21 cellular contexts compared by ENCODE assay signal in genomic region chr16:4455081-4455480, GRCh38. TPM values are rescaled to one million over a fixed set of nuclear protein-coding genes. Genes with fewer than 3 reads are reported as not detected.
DNase-seq lines count a peak whose midpoint lies in the region; ATAC-seq, FAIRE-seq and TF ChIP-seq lines count a peak whose summit lies in the region.
"Had no signal": no experiment of that assay in that cellular context is flagged by ENCODE, and none has a peak within 500 bp of the region (broad histone marks: within the 10 kb centered on the region; RNA-seq: fewer than 3 reads in every experiment).

No MANE protein-coding gene starts in this region.

- peak overlapping the region; percentile 8 for H3K18ac ChIP-seq in neuronal stem cell (ENCODE audit: low read length)

- H3K4me2 ChIP-seq in K562 (ENCODE audit: insufficient read depth, low read length) = no peak overlapping the region
- no peak overlapping the region for H3K4me2 ChIP-seq in neuronal stem cell (ENCODE audit: insufficient read depth, low read length, poor library complexity, severe bottlenecking)
- H3K4me2 ChIP-seq: A549; BLaER1 treated with 17β-estradiol and CSF1 and Interleukin-3, amounts not matched to agents 10 nM and 100 nM had no signal

- H2BK15ac ChIP-seq in neuronal stem cell (ENCODE audit: low read length) = no peak overlapping the region

- TF ChIP-seq CTCF in HEK293 (tag by site-specific recombination; IDR thresholded peaks at IDR 0.05) = no peak
- TF ChIP-seq CTCF in K562 (IDR thresholded peaks at IDR 0.05 in 2 of 3, conservative IDR thresholded peaks at IDR 0.05 in 1 of 3; ENCODE audit: insufficient read depth in 2 of 3, low read depth in 1 of 3, low read length in 3 of 3) = no peak

- H4K91ac ChIP-seq in neuronal stem cell (ENCODE audit: low read depth, low read length, poor library complexity) = no peak overlapping the region

- CTCF ChIA-PET in activated CD4-positive, alpha-beta T cell treated with anti-CD3 and anti-CD28 coated beads, Interleukin-2, amount 10 ng/mL, durations not matched to agents 7 days and 5 days (lab: Charles Lee) = no interaction called here
- CTCF ChIA-PET in HEK293 (lab: Yijun Ruan, JAX) = no interaction called here
- CTCF ChIA-PET in K562 (lab: Yijun Ruan, JAX; ENCODE audit: low intra/inter-chr PET ratio) = no interaction called here
- CTCF ChIA-PET in activated CD4-positive, alpha-beta memory T cell treated with anti-CD3 and anti-CD28 coated beads for 36 hours (lab: Charles Lee) = no interaction called here

- H3K4me1 ChIP-seq in HEK293 (ENCODE audit: control insufficient read depth, insufficient read depth, low read length) = no peaks in the 10 kb centered on the region
- H3K4me1 ChIP-seq in K562 (replicated peaks in 1 of 2; ENCODE audit: control insufficient read depth in 2 of 2, insufficient read depth in 2 of 2, low read length in 2 of 2) = peaks cover 6% of the 10 kb centered on the region in 2 experiments; a peak in 2 of 5 replicates
- H3K4me1 ChIP-seq in neuronal stem cell (ENCODE audit: control insufficient read depth in 2 of 2, insufficient read depth in 1 of 2, low read depth in 1 of 2, low read length in 2 of 2) = peaks cover 0 to 2% of the 10 kb centered on the region in 2 donors
- H3K4me1 ChIP-seq: HAP-1 had no signal

- H2BK5ac ChIP-seq in neuronal stem cell (ENCODE audit: low read length) = no peak overlapping the region

- no peak overlapping the region for H3K4me3 Mint-ChIP-seq in activated CD4-positive, alpha-beta T cell treated with anti-CD3 and anti-CD28 coated beads, Interleukin-2, amount 10 ng/mL, durations not matched to agents 7 days and 5 days
- no peak overlapping the region for H3K4me3 Mint-ChIP-seq in activated CD4-positive, alpha-beta memory T cell treated with anti-CD3 and anti-CD28 coated beads for 36 hours
- H3K4me3 Mint-ChIP-seq: B cell; CD8-positive, alpha-beta T cell had no signal

- no peaks in the 10 kb centered on the region for H3K9me3 ChIP-seq in HEK293 (ENCODE audit: control insufficient read depth, insufficient read depth, low read depth, low read length)
- no peaks in the 10 kb centered on the region for H3K9me3 ChIP-seq in K562 (replicated peaks; ENCODE audit: control insufficient read depth, insufficient read depth, low read depth, low read length)
- H3K9me3 ChIP-seq in neuronal stem cell (replicated peaks in 1 of 2; ENCODE audit: control insufficient read depth in 2 of 2, insufficient read depth in 1 of 2, low read depth in 1 of 2, low read length in 2 of 2) = no peaks in the 10 kb centered on the region
- H3K9me3 ChIP-seq: A549; BLaER1 treated with 17β-estradiol and CSF1 and Interleukin-3, amounts not matched to agents 10 nM and 100 nM; HAP-1 had no signal

- H2AK5ac ChIP-seq in neuronal stem cell (ENCODE audit: low read depth, low read length) = no peak overlapping the region

- no peaks in the 10 kb centered on the region for H3K27me3 Mint-ChIP-seq in activated CD4-positive, alpha-beta T cell treated with anti-CD3 and anti-CD28 coated beads, Interleukin-2, amount 10 ng/mL, durations not matched to agents 7 days and 5 days
- no peaks in the 10 kb centered on the region for H3K27me3 Mint-ChIP-seq in activated CD4-positive, alpha-beta memory T cell treated with anti-CD3 and anti-CD28 coated beads for 36 hours
- H3K27me3 Mint-ChIP-seq: B cell had no signal

- H3K4me1 Mint-ChIP-seq in activated CD4-positive, alpha-beta T cell treated with anti-CD3 and anti-CD28 coated beads, Interleukin-2, amount 10 ng/mL, durations not matched to agents 7 days and 5 days = peaks cover 12% of the 10 kb centered on the region
- peaks cover 6% of the 10 kb centered on the region for H3K4me1 Mint-ChIP-seq in activated CD4-positive, alpha-beta memory T cell treated with anti-CD3 and anti-CD28 coated beads for 36 hours (ENCODE audit: low read depth)
- H3K4me1 Mint-ChIP-seq: B cell had no signal

- H2BK120ac ChIP-seq in neuronal stem cell (ENCODE audit: low read depth, low read length) = no peak overlapping the region

- TF ChIP-seq RAD21 in K562 (CRISPR knock-in tag; conservative IDR thresholded peaks at IDR 0.05 in 1 of 2, IDR thresholded peaks at IDR 0.05 in 1 of 2) = no peak

- WGBS in K562 (ENCODE audit: insufficient coverage, low coverage, missing lambda C conversion rate) = 95% methylated on average over 13 of the region's 14 CpGs
- no CpG with 5 or more reads among the region's 14 CpGs for WGBS in neuronal stem cell (ENCODE audit: extremely low coverage in 2 of 2, insufficient read length in 2 of 2, insufficient replicate concordance in 1 of 2), 2 donors

- FAIRE-seq in K562 (lab: Jason Lieb, UNC) = no peak
- FAIRE-seq: A549, GM12878 had no signal

- peaks cover 32% of the 10 kb centered on the region for H3K36me3 Mint-ChIP-seq in activated CD4-positive, alpha-beta T cell treated with anti-CD3 and anti-CD28 coated beads, Interleukin-2, amount 10 ng/mL, durations not matched to agents 7 days and 5 days (ENCODE audit: low read depth)
- H3K36me3 Mint-ChIP-seq in activated CD4-positive, alpha-beta memory T cell treated with anti-CD3 and anti-CD28 coated beads for 36 hours = peaks cover 30% of the 10 kb centered on the region

- no peaks in the 10 kb centered on the region for H4K20me1 ChIP-seq in K562 (replicated peaks; ENCODE audit: control insufficient read depth, insufficient read depth, low read length)

- ATAC-seq in K562 = no peak
- ATAC-seq: CD8-positive, alpha-beta T cell; GM12878 had no signal

- in situ Hi-C loops in K562 (cut with MboI) = no loop called here

- no peak overlapping the region for H3K4me3 ChIP-seq in HEK293 (ENCODE audit: low read depth, low read length)
- no peak overlapping the region for H3K4me3 ChIP-seq in K562
- H3K4me3 ChIP-seq in neuronal stem cell (ENCODE audit: low read length in 2 of 2) = peak overlapping the region in 1 of 2 donors; percentile 35
- H3K4me3 ChIP-seq: A549; BLaER1 treated with 17β-estradiol and CSF1 and Interleukin-3, amounts not matched to agents 10 nM and 100 nM; GM12878; HAP-1 had no signal

- no peaks in the 10 kb centered on the region for H3K9me1 ChIP-seq in K562 (ENCODE audit: control insufficient read depth, insufficient read depth, low read length)

- TF ChIP-seq EP300 in K562 (IDR thresholded peaks at IDR 0.05; ENCODE audit: low read length) = no peak

- H3K14ac ChIP-seq in neuronal stem cell (ENCODE audit: low read length) = no peak overlapping the region

- H3K36me3 ChIP-seq in HEK293 (ENCODE audit: control insufficient read depth in 2 of 2, insufficient read depth in 1 of 2, low read length in 2 of 2) (peaks cover 6 to 86% of the 10 kb centered on the region in 2 experiments; a peak in 2 of 3 replicates), K562 (ENCODE audit: control insufficient read depth, insufficient read depth, low read length) (peaks cover 81% of the 10 kb centered on the region), neuronal stem cell (replicated peaks in 1 of 2; ENCODE audit: control insufficient read depth in 2 of 2, insufficient read depth in 2 of 2, low read length in 2 of 2) (peaks cover 25 to 91% of the 10 kb centered on the region in 2 donors)

- POLR2A ChIA-PET in activated CD4-positive, alpha-beta T cell treated with anti-CD3 and anti-CD28 coated beads, Interleukin-2, amount 10 ng/mL, durations not matched to agents 7 days and 5 days (lab: Charles Lee) = no interaction called here
- POLR2A ChIA-PET in HEK293 (lab: Yijun Ruan, JAX) (no interaction called here), K562 (lab: Yijun Ruan, JAX) (interaction anchor here (0.6 to 2.6 kb wide), 3 partner anchors 8 to 183 kb away, joined by 3 to 9 read pairs (median 3); no protein-coding TSS in a partner anchor)
- POLR2A ChIA-PET in activated CD4-positive, alpha-beta memory T cell treated with anti-CD3 and anti-CD28 coated beads for 36 hours (lab: Charles Lee) = no interaction called here

- H3K27ac ChIP-seq in HEK293 (ENCODE audit: extremely low read depth, low read depth, low read length) = no peak overlapping the region
- H3K27ac ChIP-seq in K562 (ENCODE audit: extremely low read depth, low read depth, low read length) = no peak overlapping the region
- no peak overlapping the region for H3K27ac ChIP-seq in neuronal stem cell (replicated peaks; ENCODE audit: low read length)
- H3K27ac ChIP-seq: 22Rv1, A549, HL-60 had no signal

- H3K9me3 Mint-ChIP-seq in activated CD4-positive, alpha-beta T cell treated with anti-CD3 and anti-CD28 coated beads, Interleukin-2, amount 10 ng/mL, durations not matched to agents 7 days and 5 days = no peaks in the 10 kb centered on the region
- no peaks in the 10 kb centered on the region for H3K9me3 Mint-ChIP-seq in activated CD4-positive, alpha-beta memory T cell treated with anti-CD3 and anti-CD28 coated beads for 36 hours
- H3K9me3 Mint-ChIP-seq: CD8-positive, alpha-beta T cell had no signal

- H2AFZ ChIP-seq in K562 (ENCODE audit: low read depth, low read length) = no peak overlapping the region
- no peak overlapping the region for H2AFZ ChIP-seq in neuronal stem cell (ENCODE audit: low read length)

- H3K4ac ChIP-seq in neuronal stem cell (ENCODE audit: low read length) = no peak overlapping the region

- no peaks in the 10 kb centered on the region for H3K79me2 ChIP-seq in K562 (ENCODE audit: control insufficient read depth, insufficient read depth, low read length)

- intact Hi-C loops in K562 (cut with micrococcal nuclease) = no loop called here
- intact Hi-C loops in activated CD4-positive, alpha-beta memory T cell treated with anti-CD3 and anti-CD28 coated beads for 36 hours (cut with micrococcal nuclease) = no loop called here

- BruUV-seq in K562 (replicated peaks; lab: Mats Ljungman, UMichigan) = no TSS peak

- H4K8ac ChIP-seq in neuronal stem cell (ENCODE audit: low read depth, low read length) = no peak overlapping the region

- H3K23ac ChIP-seq in neuronal stem cell (ENCODE audit: low read depth, low read length, poor library complexity) = peak overlapping the region; percentile 34

- H3K79me1 ChIP-seq in neuronal stem cell (ENCODE audit: low read depth, low read length) = peaks cover 3% of the 10 kb centered on the region

- H3K27me3 ChIP-seq in K562 (ENCODE audit: control insufficient read depth in 2 of 2, insufficient read depth in 2 of 2, low read length in 2 of 2) (no peaks in the 10 kb centered on the region), neuronal stem cell (ENCODE audit: control insufficient read depth in 3 of 3, insufficient read depth in 3 of 3, low read depth in 1 of 3, low read length in 3 of 3) (no peaks in the 10 kb centered on the region)
- H3K27me3 ChIP-seq: BLaER1 treated with 17β-estradiol and CSF1 and Interleukin-3, amounts not matched to agents 10 nM and 100 nM had no signal

- peak overlapping the region; percentile 31 for H3K27ac Mint-ChIP-seq in activated CD4-positive, alpha-beta T cell treated with anti-CD3 and anti-CD28 coated beads, Interleukin-2, amount 10 ng/mL, durations not matched to agents 7 days and 5 days
- H3K27ac Mint-ChIP-seq in activated CD4-positive, alpha-beta memory T cell treated with anti-CD3 and anti-CD28 coated beads for 36 hours = no peak overlapping the region
- H3K27ac Mint-ChIP-seq: B cell; CD8-positive, alpha-beta T cell had no signal

- no peak for DNase-seq in activated CD4-positive, alpha-beta T cell treated with anti-CD3 and anti-CD28 coated beads, Interleukin-2, amount 10 ng/mL, durations not matched to agents 7 days and 5 days
- no peak for DNase-seq in activated CD4-positive, alpha-beta T cell treated with anti-CD3 and anti-CD28 coated beads, Interleukin-2, amount 50 U/mL, for 48 hours
- DNase-seq in K562 (ENCODE audit: extremely low read depth in 1 of 4, low spot score in 3 of 4) (no peak), neuronal stem cell (ENCODE audit: low spot score) (no peak), hepatic stellate cell (ENCODE audit: low spot score) (no peak)
- DNase-seq in activated CD4-positive, CD25-positive, alpha-beta regulatory T cell treated with anti-CD3 and anti-CD28 coated beads, Interleukin-2, amount 50 U/mL, for 72 hours = no peak
- DNase-seq in activated CD4-positive, alpha-beta memory T cell treated with anti-CD3 and anti-CD28 coated beads for 36 hours = no peak
- DNase-seq: Calu3; CD8-positive, alpha-beta T cell; DMS79 treated with DMSO at 0.1 percent for 48 hours; GF-D8; GOT3; IMR-90 had no signal

- H2BK12ac ChIP-seq in neuronal stem cell (ENCODE audit: low read length) = no peak overlapping the region

- TF ChIP-seq POLR2A in K562 (conservative IDR thresholded peaks at IDR 0.05) = no peak

- H3K9ac ChIP-seq in K562 (ENCODE audit: insufficient read depth in 1 of 2, low read depth in 2 of 2, low read length in 2 of 2) = no peak overlapping the region
- peak overlapping the region; percentile 63 for H3K9ac ChIP-seq in neuronal stem cell (ENCODE audit: low read depth, low read length, poor library complexity)

RNA-seq across cellular contexts. Expression of gene NMRAL1, which starts 19.3 kb away (rescaled TPM):
- 10 to 100 TPM; 34.0 to 35.9 TPM for total RNA-seq in activated CD4-positive, alpha-beta T cell treated with anti-CD3 and anti-CD28 coated beads, Interleukin-2, amount 10 ng/mL, durations not matched to agents 7 days and 5 days
- 43.9 and 112 TPM in 2 replicates for total RNA-seq in K562 (2011; cell fraction: chromatin; rRNA removed; ENCODE audit: low replicate concordance)
- 97.0 and 99.2 TPM in 2 replicates for total RNA-seq in K562 (2011; cell fraction: nucleolus; rRNA removed)
- 59.2 and 66.6 TPM in 2 replicates for total RNA-seq in K562 (2011; cell fraction: nucleoplasm; rRNA removed)
- total RNA-seq in K562 (2014; rRNA removed) (111 and 116 TPM in 2 replicates), K562 (2014; rRNA removed; fragmentation: Illumina TruSeq; extraction: Trizol) (22.7 and 31.4 TPM in 2 replicates), K562 (2015; rRNA removed; fragmentation: Illumina TruSeq; extraction: Trizol) (62.5 and 66.7 TPM in 2 replicates), K562 (2021) (84.1 and 93.6 TPM in 2 replicates)
- polyA plus RNA-seq in K562 (2011; rRNA removed) (51.1 and 59.7 TPM in 2 replicates), K562 (2014; fragmentation: Illumina TruSeq; extraction: Trizol) (63.2 and 88.3 TPM in 2 replicates), K562 (2014; fragmentation: Nextera tagmentation; extraction: Ambion mirVana) (10 to 100 TPM in 1 of 2 experiments, 1 to 10 TPM in 1; 6.3 to 16.8 TPM), K562 (2014; rRNA removed) (83.9 and 90.2 TPM in 2 replicates)
- 105 and 154 TPM in 2 replicates for polyA plus RNA-seq in K562 (2011; cell fraction: cytosol; rRNA removed)
- polyA plus RNA-seq in K562 (2011; cell fraction: nucleus; rRNA removed) = 56.5 and 83.6 TPM in 2 replicates
- polyA plus RNA-seq in K562 (2012) = 64.0 and 95.8 TPM in 2 replicates
- 37.2 and 42.5 TPM in 2 replicates for polyA minus RNA-seq in K562 (2011; rRNA and poly(A)+ RNA removed)
- 39.4 and 52.3 TPM in 2 replicates for polyA minus RNA-seq in K562 (2011; cell fraction: cytosol; rRNA and poly(A)+ RNA removed)
- polyA minus RNA-seq in K562 (2011; cell fraction: nucleus; rRNA and poly(A)+ RNA removed) = 24.5 and 26.7 TPM in 2 replicates
- polyA plus RNA-seq in neuronal stem cell (2013, experiment 1 of 2) = 37.3 TPM
- 36.3 TPM for polyA plus RNA-seq in neuronal stem cell (2013, experiment 2 of 2)
- total RNA-seq in activated CD4-positive, alpha-beta memory T cell treated with anti-CD3 and anti-CD28 coated beads for 36 hours = 10 to 100 TPM; 50.5 to 55.0 TPM

RNA-seq across cellular contexts. Expression of gene HMOX2, which starts 21.1 kb away (rescaled TPM):
- 100 to 1,000 TPM in 1 of 2 experiments, 10 to 100 TPM in 1; 86.3 to 107 TPM for total RNA-seq in activated CD4-positive, alpha-beta T cell treated with anti-CD3 and anti-CD28 coated beads, Interleukin-2, amount 10 ng/mL, durations not matched to agents 7 days and 5 days
- total RNA-seq in K562 (2011; cell fraction: chromatin; rRNA removed; ENCODE audit: low replicate concordance) = 31.3 and 64.7 TPM in 2 replicates
- 39.3 and 41.4 TPM in 2 replicates for total RNA-seq in K562 (2011; cell fraction: nucleolus; rRNA removed)
- 40.9 and 52.2 TPM in 2 replicates for total RNA-seq in K562 (2011; cell fraction: nucleoplasm; rRNA removed)
- total RNA-seq in K562 (2014; rRNA removed) = 78.6 and 84.7 TPM in 2 replicates
- 43.9 and 50.4 TPM in 2 replicates for total RNA-seq in K562 (2014; rRNA removed; fragmentation: Illumina TruSeq; extraction: Trizol)
- total RNA-seq in K562 (2015; rRNA removed; fragmentation: Illumina TruSeq; extraction: Trizol) = 60.0 and 66.7 TPM in 2 replicates
- 57.4 and 63.9 TPM in 2 replicates for total RNA-seq in K562 (2021)
- polyA plus RNA-seq in K562 (2011; rRNA removed) = 55.5 and 55.8 TPM in 2 replicates
- polyA plus RNA-seq in K562 (2011; cell fraction: cytosol; rRNA removed) = 47.4 and 72.1 TPM in 2 replicates
- polyA plus RNA-seq in K562 (2011; cell fraction: nucleus; rRNA removed) = 28.3 and 31.1 TPM in 2 replicates
- polyA plus RNA-seq in K562 (2012) = 55.2 and 61.7 TPM in 2 replicates
- polyA plus RNA-seq in K562 (2014; fragmentation: Illumina TruSeq; extraction: Trizol) = 62.8 and 71.3 TPM in 2 replicates
- polyA plus RNA-seq in K562 (2014; fragmentation: Nextera tagmentation; extraction: Ambion mirVana) = 10 to 100 TPM; 26.8 to 46.3 TPM
- polyA plus RNA-seq in K562 (2014; rRNA removed) = 87.4 and 88.1 TPM in 2 replicates
- polyA minus RNA-seq in K562 (2011; rRNA and poly(A)+ RNA removed) = 43.3 and 52.3 TPM in 2 replicates
- 16.7 and 17.6 TPM in 2 replicates for polyA minus RNA-seq in K562 (2011; cell fraction: cytosol; rRNA and poly(A)+ RNA removed)
- 13.6 and 15.0 TPM in 2 replicates for polyA minus RNA-seq in K562 (2011; cell fraction: nucleus; rRNA and poly(A)+ RNA removed)
- 9.8 TPM for polyA plus RNA-seq in neuronal stem cell (2013, experiment 1 of 2)
- polyA plus RNA-seq in neuronal stem cell (2013, experiment 2 of 2) = 10.1 TPM
- 10 to 100 TPM; 69.1 to 76.0 TPM for total RNA-seq in activated CD4-positive, alpha-beta memory T cell treated with anti-CD3 and anti-CD28 coated beads for 36 hours

RNA-seq across cellular contexts. Expression of gene DNAJA3, which starts 29.4 kb away (rescaled TPM):
- total RNA-seq in activated CD4-positive, alpha-beta T cell treated with anti-CD3 and anti-CD28 coated beads, Interleukin-2, amount 10 ng/mL, durations not matched to agents 7 days and 5 days = 10 to 100 TPM; 51.6 to 55.0 TPM
- 136 and 226 TPM in 2 replicates for total RNA-seq in K562 (2011; cell fraction: chromatin; rRNA removed; ENCODE audit: low replicate concordance)
- total RNA-seq in K562 (2011; cell fraction: nucleolus; rRNA removed) = 126 and 149 TPM in 2 replicates
- total RNA-seq in K562 (2011; cell fraction: nucleoplasm; rRNA removed) = 142 and 159 TPM in 2 replicates
- total RNA-seq in K562 (2014; rRNA removed) (105 and 143 TPM in 2 replicates), K562 (2014; rRNA removed; fragmentation: Illumina TruSeq; extraction: Trizol) (59.6 and 64.7 TPM in 2 replicates), K562 (2015; rRNA removed; fragmentation: Illumina TruSeq; extraction: Trizol) (77.0 and 78.4 TPM in 2 replicates), K562 (2021) (86.1 and 86.6 TPM in 2 replicates)
- polyA plus RNA-seq in K562 (2011; rRNA removed) (67.0 and 79.0 TPM in 2 replicates), K562 (2014; fragmentation: Illumina TruSeq; extraction: Trizol) (80.0 and 88.3 TPM in 2 replicates), K562 (2014; fragmentation: Nextera tagmentation; extraction: Ambion mirVana) (10 to 100 TPM in 1 of 2 experiments, 1 to 10 TPM in 1; 8.1 to 14.1 TPM), K562 (2014; rRNA removed) (91.2 and 121 TPM in 2 replicates)
- 67.8 and 77.0 TPM in 2 replicates for polyA plus RNA-seq in K562 (2011; cell fraction: cytosol; rRNA removed)
- polyA plus RNA-seq in K562 (2011; cell fraction: nucleus; rRNA removed) = 144 and 165 TPM in 2 replicates
- polyA plus RNA-seq in K562 (2012) = 62.5 and 74.7 TPM in 2 replicates
- polyA minus RNA-seq in K562 (2011; rRNA and poly(A)+ RNA removed) = 40.6 and 53.4 TPM in 2 replicates
- 33.4 and 38.2 TPM in 2 replicates for polyA minus RNA-seq in K562 (2011; cell fraction: cytosol; rRNA and poly(A)+ RNA removed)
- polyA minus RNA-seq in K562 (2011; cell fraction: nucleus; rRNA and poly(A)+ RNA removed) = 41.6 and 64.8 TPM in 2 replicates
- 34.6 TPM for polyA plus RNA-seq in neuronal stem cell (2013, experiment 1 of 2)
- polyA plus RNA-seq in neuronal stem cell (2013, experiment 2 of 2) = 34.4 TPM
- total RNA-seq in activated CD4-positive, alpha-beta memory T cell treated with anti-CD3 and anti-CD28 coated beads for 36 hours = 10 to 100 TPM; 74.6 to 75.0 TPM

RNA-seq across cellular contexts. Expression of gene CORO7, which starts 38.7 kb away (rescaled TPM):
- 100 to 1,000 TPM; 196 to 211 TPM for total RNA-seq in activated CD4-positive, alpha-beta T cell treated with anti-CD3 and anti-CD28 coated beads, Interleukin-2, amount 10 ng/mL, durations not matched to agents 7 days and 5 days
- total RNA-seq in K562 (2011; cell fraction: chromatin; rRNA removed; ENCODE audit: low replicate concordance) = 91.2 and 301 TPM in 2 replicates
- 159 and 160 TPM in 2 replicates for total RNA-seq in K562 (2011; cell fraction: nucleolus; rRNA removed)
- 112 and 116 TPM in 2 replicates for total RNA-seq in K562 (2011; cell fraction: nucleoplasm; rRNA removed)
- total RNA-seq in K562 (2014; rRNA removed) (30.5 and 37.8 TPM in 2 replicates), K562 (2014; rRNA removed; fragmentation: Illumina TruSeq; extraction: Trizol) (6.9 and 8.5 TPM in 2 replicates), K562 (2015; rRNA removed; fragmentation: Illumina TruSeq; extraction: Trizol) (18.7 and 21.0 TPM in 2 replicates), K562 (2021) (67.0 and 77.2 TPM in 2 replicates)
- polyA plus RNA-seq in K562 (2011; rRNA removed) (15.4 and 35.9 TPM in 2 replicates), K562 (2014; fragmentation: Illumina TruSeq; extraction: Trizol) (21.6 and 29.6 TPM in 2 replicates), K562 (2014; fragmentation: Nextera tagmentation; extraction: Ambion mirVana) (under 1 TPM; 0.45 to 0.51 TPM), K562 (2014; rRNA removed) (54.1 and 63.1 TPM in 2 replicates)
- polyA plus RNA-seq in K562 (2011; cell fraction: cytosol; rRNA removed) = 17.5 and 26.3 TPM in 2 replicates
- 184 and 367 TPM in 2 replicates for polyA plus RNA-seq in K562 (2011; cell fraction: nucleus; rRNA removed)
- polyA plus RNA-seq in K562 (2012) = 31.1 and 80.3 TPM in 2 replicates
- 11.1 and 17.7 TPM in 2 replicates for polyA minus RNA-seq in K562 (2011; rRNA and poly(A)+ RNA removed)
- 33.7 and 44.1 TPM in 2 replicates for polyA minus RNA-seq in K562 (2011; cell fraction: cytosol; rRNA and poly(A)+ RNA removed)
- 52.4 and 63.5 TPM in 2 replicates for polyA minus RNA-seq in K562 (2011; cell fraction: nucleus; rRNA and poly(A)+ RNA removed)
- polyA plus RNA-seq in neuronal stem cell (2013, experiment 1 of 2) = 8.9 TPM
- 10.3 TPM for polyA plus RNA-seq in neuronal stem cell (2013, experiment 2 of 2)
- total RNA-seq in activated CD4-positive, alpha-beta memory T cell treated with anti-CD3 and anti-CD28 coated beads for 36 hours = 100 to 1,000 TPM in 1 of 2 experiments, 10 to 100 TPM in 1; 90.4 to 101 TPM
